ENCODE assay signal across 1 cellular context in the genomic region with DNA sequence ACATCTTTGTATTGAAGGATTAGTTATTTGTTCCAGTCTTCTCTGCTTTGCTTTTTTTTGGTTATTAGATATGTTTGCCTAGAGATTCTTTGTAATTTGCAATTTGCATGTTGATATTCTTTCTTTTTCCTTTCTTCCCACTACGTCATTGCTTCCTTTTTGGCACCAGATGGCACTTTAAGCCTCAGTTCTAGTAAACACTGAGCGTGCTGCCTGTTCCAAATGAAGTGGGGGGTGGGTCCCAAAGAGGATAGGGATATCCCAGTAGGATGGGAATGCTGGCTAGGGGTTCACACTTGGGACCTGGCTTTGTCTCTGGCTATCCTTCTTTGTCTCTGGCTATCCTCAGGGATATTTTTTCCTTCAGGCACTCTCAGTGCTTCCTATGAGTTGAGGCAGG.
TF ChIP-seq lines count a peak whose summit lies in the region.

No MANE protein-coding gene starts in this region.

TF ChIP-seq in HepG2, 621 proteins besides CTCF, POLR2A, EP300 and RAD21:
- TF ChIP-seq SKIL (CRISPR knock-in tag; IDR thresholded peaks at IDR 0.05; ENCODE audit: borderline replicate concordance) (no peak), ZNF589 (CRISPR knock-in tag; conservative IDR thresholded peaks at IDR 0.05) (no peak), CENPT (CRISPR knock-in tag; IDR thresholded peaks at IDR 0.05; ENCODE audit: low read depth) (no peak), RBM22 (optimal IDR thresholded peaks at IDR 0.05; ENCODE audit: low read length) (peak; percentile 75), WIZ (CRISPR knock-in tag; IDR thresholded peaks at IDR 0.05) (no peak), SMC3 (IDR thresholded peaks at IDR 0.05; ENCODE audit: low read length) (0 out of 2 replicates have a peak, but pooled peaks have one; percentile 1), PLRG1 (conservative IDR thresholded peaks at IDR 0.05) (0 out of 2 replicates have a peak, but pooled peaks have one; percentile 66), STAG1 (CRISPR knock-in tag; IDR thresholded peaks at IDR 0.05) (peak; percentile 32), ARNT2 (CRISPR knock-in tag; IDR thresholded peaks at IDR 0.05; ENCODE audit: low read depth) (no peak)
- TF ChIP-seq, protein P1, sequence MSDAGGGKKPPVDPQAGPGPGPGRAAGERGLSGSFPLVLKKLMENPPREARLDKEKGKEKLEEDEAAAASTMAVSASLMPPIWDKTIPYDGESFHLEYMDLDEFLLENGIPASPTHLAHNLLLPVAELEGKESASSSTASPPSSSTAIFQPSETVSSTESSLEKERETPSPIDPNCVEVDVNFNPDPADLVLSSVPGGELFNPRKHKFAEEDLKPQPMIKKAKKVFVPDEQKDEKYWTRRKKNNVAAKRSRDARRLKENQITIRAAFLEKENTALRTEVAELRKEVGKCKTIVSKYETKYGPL (CRISPR knock-in tag; IDR thresholded peaks at IDR 0.05), result no peak
TF ChIP-seq in HepG2: peak in this region for 4.
